Comparison of ENCODE assay signal across 8 cellular contexts in the genomic region with DNA sequence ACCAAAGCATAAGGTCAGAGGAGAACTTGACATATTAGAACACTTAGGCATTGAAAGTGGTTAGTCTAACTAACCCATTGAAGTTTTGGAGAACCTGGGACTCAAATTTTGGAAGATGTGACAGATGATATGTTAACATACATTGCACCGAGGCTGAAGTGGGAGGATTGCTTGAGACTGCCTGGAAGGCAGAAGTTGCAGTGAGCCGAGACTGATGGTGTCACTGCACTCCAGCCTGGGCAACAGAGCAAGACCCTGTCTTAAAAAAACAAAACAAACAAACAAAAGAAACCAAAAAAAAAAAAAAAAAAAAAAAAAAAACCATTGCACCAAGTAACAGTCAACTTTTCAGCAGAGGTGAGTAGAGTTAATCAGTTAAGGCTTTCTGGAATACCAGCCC.
"Had no signal": no experiment of that assay in that cellular context is flagged by ENCODE, and none has a peak within 500 bp of the region (broad histone marks: within the 10 kb centered on the region; RNA-seq: fewer than 3 reads in every experiment).

No MANE protein-coding gene starts in this region.

- FAIRE-seq: H1, H54, HepG2 had no signal

- H3K36me3 Mint-ChIP-seq: IgD-negative memory B cell had no signal

- H3K4me3 Mint-ChIP-seq: GM23338, H9 had no signal

- DNase-seq: H9, HCEC 1CT, KG1 had no signal

- H3K27me3 Mint-ChIP-seq: IgD-negative memory B cell had no signal

- H3K27ac Mint-ChIP-seq: GM23338, H9 had no signal

- H3K9me3 Mint-ChIP-seq: IgD-negative memory B cell had no signal

- H3K4me3 ChIP-seq: GM23338 had no signal

- ATAC-seq: GM23338, HepG2 had no signal
